Comparison of ENCODE assay signal across 15 cellular contexts in genomic region chr3:177378168-177378567, GRCh38.
DNase-seq lines count a peak whose midpoint lies in the region; ATAC-seq and TF ChIP-seq lines count a peak whose summit lies in the region.
"Had no signal": no experiment of that assay in that cellular context is flagged by ENCODE, and none has a peak within 500 bp of the region (broad histone marks: within the 10 kb centered on the region; RNA-seq: fewer than 3 reads in every experiment).

No MANE protein-coding gene starts in this region.

- dilution Hi-C loops in mammary epithelial cell (cut with HindIII; ENCODE audit: low sequenced_read_pairs) = no loop called here

- H3K36me3 Mint-ChIP-seq in activated CD4-positive, alpha-beta T cell treated with anti-CD3 and anti-CD28 coated beads for 36 hours (ENCODE audit: low read depth) = no peaks in the 10 kb centered on the region

- H3K79me2 ChIP-seq in KMS-11 (ENCODE audit: insufficient read depth, low read depth) (no peaks in the 10 kb centered on the region), mammary epithelial cell (ENCODE audit: insufficient read depth, low read length) (no peaks in the 10 kb centered on the region)

- H3K36me3 ChIP-seq in KMS-11 (ENCODE audit: insufficient read depth) = no peaks in the 10 kb centered on the region
- H3K36me3 ChIP-seq in mammary epithelial cell (ENCODE audit: insufficient read depth, low read length) = no peaks in the 10 kb centered on the region
- H3K36me3 ChIP-seq: upper lobe of left lung had no signal

- H3K4me1 ChIP-seq in KMS-11 (ENCODE audit: low read depth, poor library complexity, severe bottlenecking) (peaks cover 18% of the 10 kb centered on the region), mammary epithelial cell (ENCODE audit: insufficient read depth, low read length) (peaks cover 8% of the 10 kb centered on the region)
- H3K4me1 ChIP-seq: A549, upper lobe of left lung had no signal

- no TSS peak for BruUV-seq in mammary epithelial cell (replicated peaks; lab: Mats Ljungman, UMichigan)

- CTCF ChIA-PET in mammary epithelial cell (lab: Charles Lee; ENCODE audit: low non-redundant PET) = no interaction called here
- CTCF ChIA-PET in activated CD4-positive, alpha-beta T cell treated with anti-CD3 and anti-CD28 coated beads for 36 hours (lab: Charles Lee) = interaction anchor here (0.7 kb wide), 1 partner anchor 1273 kb away, joined by 3 read pairs; no protein-coding TSS in a partner anchor

- WGBS in mammary epithelial cell (ENCODE audit: low coverage, missing lambda C conversion rate) = 91% methylated on average over 7 of the region's 7 CpGs

- no peak overlapping the region for H3K9ac ChIP-seq in KMS-11
- H3K9ac ChIP-seq in mammary epithelial cell (ENCODE audit: insufficient read depth, low read length) = no peak overlapping the region

- H3K4me3 Mint-ChIP-seq in activated CD4-positive, alpha-beta T cell treated with anti-CD3 and anti-CD28 coated beads for 36 hours = no peak overlapping the region

- TF ChIP-seq CTCF in C4-2B (conservative IDR thresholded peaks at IDR 0.05) (no peak), KMS-11 (conservative IDR thresholded peaks at IDR 0.05; ENCODE audit: low read depth, low read length) (no peak), mammary epithelial cell (conservative IDR thresholded peaks at IDR 0.05 in 1 of 2, IDR thresholded peaks at IDR 0.05 in 1 of 2; ENCODE audit: extremely low read depth in 1 of 2, insufficient read depth in 1 of 2, low read depth in 1 of 2, low read length in 2 of 2) (no peak)

- DNase-seq in mammary epithelial cell (no peak), nucleus accumbens (lab: John Stamatoyannopoulos, UW) (no peak), posterior vena cava (ENCODE audit: low spot score) (no peak)
- no peak for DNase-seq in activated CD4-positive, alpha-beta T cell treated with anti-CD3 and anti-CD28 coated beads for 36 hours
- DNase-seq: DND-41, hypothalamus, mesenchymal stem cell, NCI-H2081 treated with DMSO at 0.1 percent for 48 hours, PC-3, upper lobe of left lung had no signal

- H3K27me3 ChIP-seq in KMS-11 (ENCODE audit: insufficient read depth, low read depth) (no peaks in the 10 kb centered on the region), mammary epithelial cell (ENCODE audit: insufficient read depth, low read length) (no peaks in the 10 kb centered on the region)
- H3K27me3 ChIP-seq: upper lobe of left lung had no signal

- H2AFZ ChIP-seq in KMS-11 (ENCODE audit: low read depth) (peak overlapping the region; percentile 11; the same call in 1 of the 2 replicates), mammary epithelial cell (ENCODE audit: low read depth, low read length) (no peak overlapping the region)

- H3K27ac ChIP-seq in C4-2B (peak overlapping the region; percentile 67), KMS-11 (peak overlapping the region; percentile 21), mammary epithelial cell (ENCODE audit: insufficient read depth, low read depth, low read length) (no peak overlapping the region)
- H3K27ac ChIP-seq: A549, upper lobe of left lung had no signal

- ATAC-seq in HG02759 (IDR thresholded peaks at IDR 0.05; ENCODE audit: unreplicated experiment) = peak; percentile 67
- no peak for ATAC-seq in activated CD4-positive, alpha-beta T cell treated with anti-CD3 and anti-CD28 coated beads for 36 hours
- ATAC-seq: A549, PC-3 had no signal

- peaks cover 2% of the 10 kb centered on the region for H3K4me1 Mint-ChIP-seq in activated CD4-positive, alpha-beta T cell treated with anti-CD3 and anti-CD28 coated beads for 36 hours

- POLR2A ChIA-PET in activated CD4-positive, alpha-beta T cell treated with anti-CD3 and anti-CD28 coated beads for 36 hours (lab: Charles Lee) = no interaction called here

- H3K9me3 Mint-ChIP-seq in activated CD4-positive, alpha-beta T cell treated with anti-CD3 and anti-CD28 coated beads for 36 hours (ENCODE audit: low read depth) = peaks cover 4% of the 10 kb centered on the region

- H4K20me1 ChIP-seq in KMS-11 (ENCODE audit: insufficient read depth) (no peaks in the 10 kb centered on the region), mammary epithelial cell (ENCODE audit: insufficient read depth, low read length) (no peaks in the 10 kb centered on the region)

- H3K4me2 ChIP-seq in KMS-11 (peak overlapping the region; percentile 22), mammary epithelial cell (ENCODE audit: insufficient read depth, low read depth, low read length) (no peak overlapping the region)
- H3K4me2 ChIP-seq: A549 had no signal

- peak; percentile 25 for TF ChIP-seq POLR2A in GM19099 (IDR thresholded peaks at IDR 0.05; ENCODE audit: extremely low read depth, insufficient read length, low read depth)

- in situ Hi-C loops in mammary epithelial cell (cut with MboI; ENCODE audit: low sequenced_read_pairs in 2 of 2) = no loop called here

- H3K27ac Mint-ChIP-seq in activated CD4-positive, alpha-beta T cell treated with anti-CD3 and anti-CD28 coated beads for 36 hours = no peak overlapping the region

- H3K4me3 ChIP-seq in KMS-11 (IDR thresholded peaks at IDR 0.05; ENCODE audit: insufficient read depth, low read depth, low read length) (no peak overlapping the region), mammary epithelial cell (replicated peaks in 1 of 3; ENCODE audit: insufficient read depth in 1 of 3, low read depth in 2 of 3, low read length in 3 of 3) (no peak overlapping the region)
- H3K4me3 ChIP-seq: A549, upper lobe of left lung had no signal

- H3K9me3 ChIP-seq in mammary epithelial cell (replicated peaks; ENCODE audit: insufficient read depth, low read length) = peaks cover 6% of the 10 kb centered on the region

- intact Hi-C loops in mammary epithelial cell (cut with micrococcal nuclease) (no loop called here), posterior vena cava (cut with DNase I) (no loop called here)
- intact Hi-C loops in activated CD4-positive, alpha-beta T cell treated with anti-CD3 and anti-CD28 coated beads for 36 hours (cut with DNase I, micrococcal nuclease) = loop anchor here in 1 of 2 experiments (10.0 kb wide), 1 partner anchor 503 kb away; no protein-coding TSS in a partner anchor

- no peaks in the 10 kb centered on the region for H3K27me3 Mint-ChIP-seq in activated CD4-positive, alpha-beta T cell treated with anti-CD3 and anti-CD28 coated beads for 36 hours
